8 cellular contexts compared by ENCODE assay signal in genomic region chr1:115641762-115642167, GRCh38. TPM values are rescaled to one million over a fixed set of nuclear protein-coding genes. Genes with fewer than 3 reads are reported as not detected.
DNase-seq lines count a peak whose midpoint lies in the region; TF ChIP-seq lines count a peak whose summit lies in the region.

TSS of gene VANGL1 (plus strand) at chr1:115641970. CDS start at chr1:115651414, 9,444 bp downstream.

- peak within 1 kb of the TSS; percentile 86 for H3K9ac ChIP-seq in Loucy (ENCODE audit: low read depth, low read length, poor library complexity, severe bottlenecking)

- POLR2A ChIA-PET in HEK293T (lab: Yijun Ruan, JAX): interaction anchor here (0.9 to 2.5 kb wide), 2 partner anchors 8 to 11 kb away, joined by 3 to 7 read pairs; no protein-coding TSS in a partner anchor

- no peaks in the 10 kb centered on the region for H3F3A ChIP-seq in Loucy (ENCODE audit: low read depth)

- H3K4me2 ChIP-seq in Loucy (ENCODE audit: low read depth, low read length, poor library complexity, severe bottlenecking): peak within 1 kb of the TSS; percentile 98

- peaks cover 16% of the 10 kb centered on the region for H3K9me3 Mint-ChIP-seq in chondrocyte (ENCODE audit: low read depth)

- peak within 1 kb of the TSS; percentile 88 for H3K4me3 ChIP-seq in Loucy (ENCODE audit: low read length, poor library complexity, severe bottlenecking)

- no peaks in the 10 kb centered on the region for H3K27me3 ChIP-seq in Loucy (ENCODE audit: insufficient read depth, low read length, poor library complexity, severe bottlenecking)

- H2AFZ ChIP-seq in Loucy (ENCODE audit: low read length): peak within 1 kb of the TSS; percentile 79

- TF ChIP-seq CTCF in Loucy (conservative IDR thresholded peaks at IDR 0.05; ENCODE audit: low read length) (no peak), chondrocyte (IDR thresholded peaks at IDR 0.05) (no peak)

- peaks cover 9% of the 10 kb centered on the region for H3K36me3 Mint-ChIP-seq in chondrocyte (ENCODE audit: low read depth)

- H3K4me3 Mint-ChIP-seq in chondrocyte (ENCODE audit: unreplicated experiment): peak within 1 kb of the TSS; percentile 81

- H4K20me1 ChIP-seq in Loucy (ENCODE audit: insufficient read depth, low read length, poor library complexity, severe bottlenecking): peaks cover 19% of the 10 kb centered on the region

- H3K4me1 Mint-ChIP-seq in chondrocyte (ENCODE audit: low read depth): peaks cover 14% of the 10 kb centered on the region

- no peaks in the 10 kb centered on the region; the same call in 1 of the 2 replicates for H3K9me3 ChIP-seq in Loucy (ENCODE audit: insufficient read depth, low read depth, low read length)

- H3K9me2 ChIP-seq in Loucy (replicated peaks; ENCODE audit: low read depth, low read length): no peaks in the 10 kb centered on the region

- DNase-seq in activated naive CD4-positive, alpha-beta T cell treated with Interleukin-2 at 50 U/mL for 16 hours: peak; percentile 33
- DNase-seq in activated naive CD4-positive, alpha-beta T cell (lab: John Stamatoyannopoulos, UW): no peak
- DNase-seq in HEK293T (ENCODE audit: extremely low spot score) (peak; percentile 84), T-helper 2 cell (peak in 3 of 5 experiments; percentile 2 to 85 (median 21)), chondrocyte (ENCODE audit: low spot score) (no peak), left kidney (ENCODE audit: low read depth, low spot score) (peak; percentile 86)
- DNase-seq in stimulated activated CD8-positive, alpha-beta memory T cell treated with anti-CD3 and anti-CD28 coated beads, Interleukin-15, amount 100 ng/mL, for 48 hours (ENCODE audit: low read depth in 2 of 2): peak; percentile 32 to 46

- H3K27me3 Mint-ChIP-seq in chondrocyte (ENCODE audit: low read depth): peaks cover 11% of the 10 kb centered on the region

- CTCF ChIA-PET in HEK293T (lab: Yijun Ruan, JAX): interaction anchor here (1.5 kb wide), 1 partner anchor 109 kb away, joined by 4 read pairs; no protein-coding TSS in a partner anchor

- H3K79me2 ChIP-seq in Loucy (ENCODE audit: insufficient read depth, low read length): peaks cover 40% of the 10 kb centered on the region

- no peaks in the 10 kb centered on the region for H3K36me3 ChIP-seq in Loucy (ENCODE audit: insufficient read depth, low read length)

- H3K4me1 ChIP-seq in Loucy (ENCODE audit: insufficient read depth, low read length, poor library complexity, severe bottlenecking): peaks cover 39% of the 10 kb centered on the region

- peak within 1 kb of the TSS; percentile 66 for H3K27ac Mint-ChIP-seq in chondrocyte (ENCODE audit: unreplicated experiment)

TF ChIP-seq in HEK293T, 16 proteins besides CTCF, POLR2A, EP300 and RAD21:
- TF ChIP-seq TARDBP (IDR thresholded peaks at IDR 0.05): no peak
- no peak for TF ChIP-seq CTBP1 (IDR thresholded peaks at IDR 0.05; ENCODE audit: borderline replicate concordance)
- no peak for TF ChIP-seq FOXK2 (IDR thresholded peaks at IDR 0.05)
- TF ChIP-seq LEF1 (IDR thresholded peaks at IDR 0.05; ENCODE audit: borderline replicate concordance): 0 out of 2 replicates have a peak, but pooled peaks have one; percentile 28
- TF ChIP-seq L3MBTL2 (conservative IDR thresholded peaks at IDR 0.05): no peak
- no peak for TF ChIP-seq SUZ12 (IDR thresholded peaks at IDR 0.05)
- no peak for TF ChIP-seq BHLHE40 (IDR thresholded peaks at IDR 0.05; ENCODE audit: borderline replicate concordance)
- no peak for TF ChIP-seq FOXA1 (IDR thresholded peaks at IDR 0.05)
- no peak for TF ChIP-seq PKNOX1 (IDR thresholded peaks at IDR 0.05)
- 0 out of 2 replicates have a peak, but pooled peaks have one; percentile 37 for TF ChIP-seq FOXM1 (IDR thresholded peaks at IDR 0.05; ENCODE audit: borderline replicate concordance)
- no peak for TF ChIP-seq HDGF (IDR thresholded peaks at IDR 0.05; ENCODE audit: borderline replicate concordance)
- TF ChIP-seq ARNT (IDR thresholded peaks at IDR 0.05): 0 out of 2 replicates have a peak, but pooled peaks have one; percentile 36
TF ChIP-seq in HEK293T: peak in this region for 3.

RNA-seq across cellular contexts. Expression of gene VANGL1, which starts in this region (rescaled TPM):
- total RNA-seq in chondrocyte: 16.2 to 19.2 TPM (median 18.0 TPM) in 3 replicates

Comparison
In these comparisons a context has a peak if more than half of its experiments do, and no peak if none do; other contexts are left out.
1. DNase-seq: peak in activated naive CD4-positive, alpha-beta T cell treated with Interleukin-2 at 50 U/mL for 16 hours (single experiment), HEK293T (single experiment), T-helper 2 cell (3 of 5), left kidney (single experiment) and stimulated activated CD8-positive, alpha-beta memory T cell treated with anti-CD3 and anti-CD28 coated beads, Interleukin-15, amount 100 ng/mL, for 48 hours (2 of 2); none in activated naive CD4-positive, alpha-beta T cell (0 of 4) and chondrocyte (single experiment).